ENCODE assay signal across 7 cellular contexts in the genomic region with DNA sequence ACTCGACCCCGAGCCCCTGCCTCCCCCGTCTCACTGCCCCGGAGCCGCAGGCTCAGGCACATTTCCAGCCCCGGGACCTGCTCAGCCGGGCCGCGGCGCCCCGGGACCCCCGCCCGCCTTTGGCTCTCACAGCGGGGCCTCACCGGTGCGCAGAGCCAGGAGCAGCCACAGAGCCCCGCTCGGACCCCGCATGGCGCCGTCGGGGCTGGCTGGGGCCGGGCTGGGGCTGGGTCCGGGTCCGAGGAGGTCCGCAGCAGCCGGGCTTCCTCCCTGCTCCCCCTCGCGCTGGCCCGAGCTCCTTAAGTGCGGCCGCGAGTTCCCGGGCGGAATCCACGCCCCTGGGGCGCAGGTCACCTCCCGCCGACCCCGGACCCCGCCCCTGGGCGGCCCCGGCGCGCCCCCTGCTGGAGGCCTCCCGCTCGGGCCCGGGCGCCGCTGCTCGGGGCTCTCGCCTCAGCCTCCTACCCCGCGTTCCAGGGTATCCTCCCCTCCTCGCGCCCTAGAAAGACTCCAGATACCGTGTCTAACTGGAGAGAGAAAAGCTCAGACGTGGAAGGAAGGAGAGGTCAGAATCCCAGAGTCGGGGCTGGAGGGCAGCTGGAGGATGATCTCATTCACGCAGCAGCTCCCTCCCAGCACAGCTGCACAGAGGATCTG. TPM values are rescaled to one million over a fixed set of nuclear protein-coding genes. Genes with fewer than 3 reads are reported as not detected.
DNase-seq lines count a peak whose midpoint lies in the region; ATAC-seq and TF ChIP-seq lines count a peak whose summit lies in the region.

A gene (minus strand): TSS at position 307 of the 657 bp plus-strand sequence. CDS start 115 bp downstream, at position 192.

- TF ChIP-seq POLR2A in GM15510 (IDR thresholded peaks at IDR 0.05; ENCODE audit: borderline replicate concordance, extremely low read depth, insufficient read length), result peak; percentile 72

- H3K9me3 ChIP-seq in lung (ENCODE audit: control insufficient read depth in 2 of 2, insufficient read depth in 1 of 2, low read length in 1 of 2), result no peaks in the 10 kb centered on the region

- no peaks in the 10 kb centered on the region for H3K27me3 ChIP-seq in lung (ENCODE audit: control insufficient read depth, insufficient read depth)

- H3K36me3 ChIP-seq in lung (ENCODE audit: control insufficient read depth in 2 of 2, insufficient read depth in 2 of 2, low read length in 2 of 2), result no peaks in the 10 kb centered on the region

- 0 to 2% methylated on average over 50 to 60 of the region's 60 CpGs for WGBS in lung, 2 donors

- H3K27ac ChIP-seq in coronary artery (peak within 1 kb of the TSS in 1 of 2 donors; percentile 71), lung (ENCODE audit: low read depth in 1 of 2, low read length in 1 of 2) (peak within 1 kb of the TSS in 1 of 2 donors; percentile 82)

- peak; percentile 61 for TF ChIP-seq CTCF in coronary artery (IDR thresholded peaks at IDR 0.05)
- peak; percentile 26 for TF ChIP-seq CTCF in lung (IDR thresholded peaks at IDR 0.05; ENCODE audit: control extremely low read depth, extremely low read depth)

- peak; percentile 77 for ATAC-seq in HG02623 (IDR thresholded peaks at IDR 0.05; ENCODE audit: unreplicated experiment)
- ATAC-seq in lung (ENCODE audit: insufficient read depth, low FRiP score), result peak; percentile 86

- peaks cover 0 to 8% of the 10 kb centered on the region in 2 donors for H3K4me1 ChIP-seq in lung (ENCODE audit: control insufficient read depth in 2 of 2, insufficient read depth in 2 of 2, low read length in 2 of 2)

- H3K4me3 ChIP-seq in coronary artery, result peak within 1 kb of the TSS; percentile 68
- no peak within 1 kb of the TSS for H3K4me3 ChIP-seq in lung

- peak; percentile 58 to 81 (median 78) for DNase-seq in NCI-H1417 (lab: John Stamatoyannopoulos, UW)
- DNase-seq in activated CD4-positive, CD25-positive, alpha-beta regulatory T cell treated with anti-CD3 and anti-CD28 coated beads, Interleukin-2, amount 50 U/mL, for 72 hours, result peak; percentile 77
- DNase-seq in coronary artery (ENCODE audit: low spot score), result no peak
- DNase-seq in lung (ENCODE audit: low spot score), result peak; percentile 59
- DNase-seq in stimulated activated CD8-positive, alpha-beta memory T cell treated with anti-CD3 and anti-CD28 coated beads, Interleukin-15, amount 100 ng/mL, for 24 hours (ENCODE audit: low read depth), result peak; percentile 48

RNA-seq across cellular contexts. Expression of the gene that starts here (rescaled TPM):
- 10 to 100 TPM in 1 of 2 donors, 1 to 10 TPM in 1; 2.6 to 10.6 TPM for total RNA-seq in lung
- polyA plus RNA-seq in lung, result 1 to 10 TPM; 3.0 to 4.9 TPM
